ENCODE assay signal across 2 cellular contexts in the genomic region with DNA sequence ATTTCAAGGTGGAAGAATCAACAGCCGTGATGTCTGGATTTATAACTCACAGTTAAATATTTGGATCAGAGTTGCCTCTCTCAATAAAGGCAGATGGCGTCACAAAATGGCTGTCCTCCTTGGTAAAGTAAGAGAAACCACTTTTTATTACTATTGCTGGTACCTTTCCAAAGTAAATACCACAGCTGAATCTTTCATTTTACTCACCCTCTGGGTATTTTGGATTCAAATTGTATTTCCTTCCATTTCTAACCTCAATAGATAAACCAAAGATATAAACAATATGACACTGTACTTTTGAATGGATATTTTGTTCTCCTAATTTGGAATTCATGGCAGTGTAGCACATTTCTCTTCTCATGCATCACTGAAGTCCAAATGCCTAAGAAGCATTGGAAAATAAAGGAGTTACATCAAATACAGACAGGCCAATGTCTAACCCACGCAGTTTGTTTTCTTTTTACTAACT.
TF ChIP-seq lines count a peak whose summit lies in the region.

No MANE protein-coding gene starts in this region.

TF ChIP-seq in SK-N-SH, 30 proteins besides CTCF, POLR2A, EP300 and RAD21 (continues in another document):
- TF ChIP-seq, protein P1, sequence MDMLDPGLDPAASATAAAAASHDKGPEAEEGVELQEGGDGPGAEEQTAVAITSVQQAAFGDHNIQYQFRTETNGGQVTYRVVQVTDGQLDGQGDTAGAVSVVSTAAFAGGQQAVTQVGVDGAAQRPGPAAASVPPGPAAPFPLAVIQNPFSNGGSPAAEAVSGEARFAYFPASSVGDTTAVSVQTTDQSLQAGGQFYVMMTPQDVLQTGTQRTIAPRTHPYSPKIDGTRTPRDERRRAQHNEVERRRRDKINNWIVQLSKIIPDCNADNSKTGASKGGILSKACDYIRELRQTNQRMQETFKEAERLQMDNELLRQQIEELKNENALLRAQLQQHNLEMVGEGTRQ (IDR thresholded peaks at IDR 0.05; ENCODE audit: borderline replicate concordance, low read depth, low read length) = no peak
- TF ChIP-seq TCF12 (IDR thresholded peaks at IDR 0.05) (peak; percentile 74), JUND (IDR thresholded peaks at IDR 0.05) (peak; percentile 76), EZH2phosphoT487 (IDR thresholded peaks at IDR 0.05; ENCODE audit: borderline replicate concordance, low read depth) (no peak), GATA2 (CRISPR knock-in tag; IDR thresholded peaks at IDR 0.05) (no peak), TAF1 (IDR thresholded peaks at IDR 0.05; ENCODE audit: borderline replicate concordance, low read depth, low read length) (no peak), GABPA (IDR thresholded peaks at IDR 0.05; ENCODE audit: low read depth) (no peak), CHD2 (IDR thresholded peaks at IDR 0.05; ENCODE audit: low read length, partially characterized antibody) (no peak), SIN3A (IDR thresholded peaks at IDR 0.05; ENCODE audit: borderline replicate concordance, low read depth, low read length) (no peak), FOXM1 (IDR thresholded peaks at IDR 0.05; ENCODE audit: low read depth) (peak; percentile 79; the same call in 1 of the 2 replicates), ELF1 (IDR thresholded peaks at IDR 0.05) (no peak), MEF2A (IDR thresholded peaks at IDR 0.05; ENCODE audit: borderline replicate concordance, low read depth) (0 out of 2 replicates have a peak, but pooled peaks have one; percentile 23), SMC3 (IDR thresholded peaks at IDR 0.05; ENCODE audit: low read depth, low read length) (no peak), RFX5 (IDR thresholded peaks at IDR 0.05; ENCODE audit: low read length) (no peak), NRF1 (IDR thresholded peaks at IDR 0.05; ENCODE audit: low read depth, low read length) (no peak), POLR2AphosphoS5 (IDR thresholded peaks at IDR 0.05; ENCODE audit: low read depth, low read length) (no peak; the same call in 1 of the 2 replicates), RCOR1 (IDR thresholded peaks at IDR 0.05; ENCODE audit: low read length) (no peak), RXRA (IDR thresholded peaks at IDR 0.05; ENCODE audit: borderline replicate concordance, low read depth) (no peak; the same call in 1 of the 2 replicates), TEAD4 (IDR thresholded peaks at IDR 0.05; ENCODE audit: borderline replicate concordance, insufficient read depth) (peak; percentile 79), FOSL2 (IDR thresholded peaks at IDR 0.05; ENCODE audit: borderline replicate concordance, low read depth) (peak; percentile 55; the same call in 1 of the 2 replicates)
- TF ChIP-seq, protein P2, sequence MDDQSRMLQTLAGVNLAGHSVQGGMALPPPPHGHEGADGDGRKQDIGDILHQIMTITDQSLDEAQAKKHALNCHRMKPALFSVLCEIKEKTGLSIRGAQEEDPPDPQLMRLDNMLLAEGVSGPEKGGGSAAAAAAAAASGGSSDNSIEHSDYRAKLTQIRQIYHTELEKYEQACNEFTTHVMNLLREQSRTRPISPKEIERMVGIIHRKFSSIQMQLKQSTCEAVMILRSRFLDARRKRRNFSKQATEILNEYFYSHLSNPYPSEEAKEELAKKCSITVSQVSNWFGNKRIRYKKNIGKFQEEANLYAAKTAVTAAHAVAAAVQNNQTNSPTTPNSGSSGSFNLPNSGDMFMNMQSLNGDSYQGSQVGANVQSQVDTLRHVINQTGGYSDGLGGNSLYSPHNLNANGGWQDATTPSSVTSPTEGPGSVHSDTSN (IDR thresholded peaks at IDR 0.05) = peak; percentile 48
- TF ChIP-seq, protein P3, sequence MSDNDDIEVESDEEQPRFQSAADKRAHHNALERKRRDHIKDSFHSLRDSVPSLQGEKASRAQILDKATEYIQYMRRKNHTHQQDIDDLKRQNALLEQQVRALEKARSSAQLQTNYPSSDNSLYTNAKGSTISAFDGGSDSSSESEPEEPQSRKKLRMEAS (IDR thresholded peaks at IDR 0.05; ENCODE audit: low read depth) = peak; percentile 14; the same call in 1 of the 2 replicates
- TF ChIP-seq, protein P4, sequence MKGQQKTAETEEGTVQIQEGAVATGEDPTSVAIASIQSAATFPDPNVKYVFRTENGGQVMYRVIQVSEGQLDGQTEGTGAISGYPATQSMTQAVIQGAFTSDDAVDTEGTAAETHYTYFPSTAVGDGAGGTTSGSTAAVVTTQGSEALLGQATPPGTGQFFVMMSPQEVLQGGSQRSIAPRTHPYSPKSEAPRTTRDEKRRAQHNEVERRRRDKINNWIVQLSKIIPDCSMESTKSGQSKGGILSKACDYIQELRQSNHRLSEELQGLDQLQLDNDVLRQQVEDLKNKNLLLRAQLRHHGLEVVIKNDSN (IDR thresholded peaks at IDR 0.05; ENCODE audit: borderline replicate concordance, low read depth) = no peak
- TF ChIP-seq, protein P5, sequence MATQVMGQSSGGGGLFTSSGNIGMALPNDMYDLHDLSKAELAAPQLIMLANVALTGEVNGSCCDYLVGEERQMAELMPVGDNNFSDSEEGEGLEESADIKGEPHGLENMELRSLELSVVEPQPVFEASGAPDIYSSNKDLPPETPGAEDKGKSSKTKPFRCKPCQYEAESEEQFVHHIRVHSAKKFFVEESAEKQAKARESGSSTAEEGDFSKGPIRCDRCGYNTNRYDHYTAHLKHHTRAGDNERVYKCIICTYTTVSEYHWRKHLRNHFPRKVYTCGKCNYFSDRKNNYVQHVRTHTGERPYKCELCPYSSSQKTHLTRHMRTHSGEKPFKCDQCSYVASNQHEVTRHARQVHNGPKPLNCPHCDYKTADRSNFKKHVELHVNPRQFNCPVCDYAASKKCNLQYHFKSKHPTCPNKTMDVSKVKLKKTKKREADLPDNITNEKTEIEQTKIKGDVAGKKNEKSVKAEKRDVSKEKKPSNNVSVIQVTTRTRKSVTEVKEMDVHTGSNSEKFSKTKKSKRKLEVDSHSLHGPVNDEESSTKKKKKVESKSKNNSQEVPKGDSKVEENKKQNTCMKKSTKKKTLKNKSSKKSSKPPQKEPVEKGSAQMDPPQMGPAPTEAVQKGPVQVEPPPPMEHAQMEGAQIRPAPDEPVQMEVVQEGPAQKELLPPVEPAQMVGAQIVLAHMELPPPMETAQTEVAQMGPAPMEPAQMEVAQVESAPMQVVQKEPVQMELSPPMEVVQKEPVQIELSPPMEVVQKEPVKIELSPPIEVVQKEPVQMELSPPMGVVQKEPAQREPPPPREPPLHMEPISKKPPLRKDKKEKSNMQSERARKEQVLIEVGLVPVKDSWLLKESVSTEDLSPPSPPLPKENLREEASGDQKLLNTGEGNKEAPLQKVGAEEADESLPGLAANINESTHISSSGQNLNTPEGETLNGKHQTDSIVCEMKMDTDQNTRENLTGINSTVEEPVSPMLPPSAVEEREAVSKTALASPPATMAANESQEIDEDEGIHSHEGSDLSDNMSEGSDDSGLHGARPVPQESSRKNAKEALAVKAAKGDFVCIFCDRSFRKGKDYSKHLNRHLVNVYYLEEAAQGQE (IDR thresholded peaks at IDR 0.05; ENCODE audit: low read depth, low read length) = no peak
- TF ChIP-seq, protein P6, sequence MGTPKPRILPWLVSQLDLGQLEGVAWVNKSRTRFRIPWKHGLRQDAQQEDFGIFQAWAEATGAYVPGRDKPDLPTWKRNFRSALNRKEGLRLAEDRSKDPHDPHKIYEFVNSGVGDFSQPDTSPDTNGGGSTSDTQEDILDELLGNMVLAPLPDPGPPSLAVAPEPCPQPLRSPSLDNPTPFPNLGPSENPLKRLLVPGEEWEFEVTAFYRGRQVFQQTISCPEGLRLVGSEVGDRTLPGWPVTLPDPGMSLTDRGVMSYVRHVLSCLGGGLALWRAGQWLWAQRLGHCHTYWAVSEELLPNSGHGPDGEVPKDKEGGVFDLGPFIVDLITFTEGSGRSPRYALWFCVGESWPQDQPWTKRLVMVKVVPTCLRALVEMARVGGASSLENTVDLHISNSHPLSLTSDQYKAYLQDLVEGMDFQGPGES (IDR thresholded peaks at IDR 0.05; ENCODE audit: low read depth, low read length) = no peak

TF ChIP-seq in SK-N-SH treated with all-trans-retinoic acid at 6 μM for 48 hours, 23 proteins besides CTCF, POLR2A, EP300 and RAD21 (continued from another document):
- TF ChIP-seq, protein P7, sequence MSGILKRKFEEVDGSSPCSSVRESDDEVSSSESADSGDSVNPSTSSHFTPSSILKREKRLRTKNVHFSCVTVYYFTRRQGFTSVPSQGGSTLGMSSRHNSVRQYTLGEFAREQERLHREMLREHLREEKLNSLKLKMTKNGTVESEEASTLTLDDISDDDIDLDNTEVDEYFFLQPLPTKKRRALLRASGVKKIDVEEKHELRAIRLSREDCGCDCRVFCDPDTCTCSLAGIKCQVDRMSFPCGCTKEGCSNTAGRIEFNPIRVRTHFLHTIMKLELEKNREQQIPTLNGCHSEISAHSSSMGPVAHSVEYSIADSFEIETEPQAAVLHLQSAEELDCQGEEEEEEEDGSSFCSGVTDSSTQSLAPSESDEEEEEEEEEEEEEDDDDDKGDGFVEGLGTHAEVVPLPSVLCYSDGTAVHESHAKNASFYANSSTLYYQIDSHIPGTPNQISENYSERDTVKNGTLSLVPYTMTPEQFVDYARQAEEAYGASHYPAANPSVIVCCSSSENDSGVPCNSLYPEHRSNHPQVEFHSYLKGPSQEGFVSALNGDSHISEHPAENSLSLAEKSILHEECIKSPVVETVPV (CRISPR knock-in tag; IDR thresholded peaks at IDR 0.05) = no peak
- TF ChIP-seq ZC3H10 (CRISPR knock-in tag; IDR thresholded peaks at IDR 0.05) (no peak), RARB (CRISPR knock-in tag; IDR thresholded peaks at IDR 0.05) (no peak), ZNF565 (CRISPR knock-in tag; conservative IDR thresholded peaks at IDR 0.05; ENCODE audit: low read depth) (no peak)
- TF ChIP-seq, protein P8, sequence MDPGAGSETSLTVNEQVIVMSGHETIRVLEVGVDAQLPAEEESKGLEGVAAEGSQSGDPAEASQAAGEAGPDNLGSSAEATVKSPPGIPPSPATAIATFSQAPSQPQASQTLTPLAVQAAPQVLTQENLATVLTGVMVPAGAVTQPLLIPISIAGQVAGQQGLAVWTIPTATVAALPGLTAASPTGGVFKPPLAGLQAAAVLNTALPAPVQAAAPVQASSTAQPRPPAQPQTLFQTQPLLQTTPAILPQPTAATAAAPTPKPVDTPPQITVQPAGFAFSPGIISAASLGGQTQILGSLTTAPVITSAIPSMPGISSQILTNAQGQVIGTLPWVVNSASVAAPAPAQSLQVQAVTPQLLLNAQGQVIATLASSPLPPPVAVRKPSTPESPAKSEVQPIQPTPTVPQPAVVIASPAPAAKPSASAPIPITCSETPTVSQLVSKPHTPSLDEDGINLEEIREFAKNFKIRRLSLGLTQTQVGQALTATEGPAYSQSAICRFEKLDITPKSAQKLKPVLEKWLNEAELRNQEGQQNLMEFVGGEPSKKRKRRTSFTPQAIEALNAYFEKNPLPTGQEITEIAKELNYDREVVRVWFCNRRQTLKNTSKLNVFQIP (CRISPR knock-in tag; IDR thresholded peaks at IDR 0.05; ENCODE audit: borderline replicate concordance, low read depth) = no peak
- TF ChIP-seq, protein P9, sequence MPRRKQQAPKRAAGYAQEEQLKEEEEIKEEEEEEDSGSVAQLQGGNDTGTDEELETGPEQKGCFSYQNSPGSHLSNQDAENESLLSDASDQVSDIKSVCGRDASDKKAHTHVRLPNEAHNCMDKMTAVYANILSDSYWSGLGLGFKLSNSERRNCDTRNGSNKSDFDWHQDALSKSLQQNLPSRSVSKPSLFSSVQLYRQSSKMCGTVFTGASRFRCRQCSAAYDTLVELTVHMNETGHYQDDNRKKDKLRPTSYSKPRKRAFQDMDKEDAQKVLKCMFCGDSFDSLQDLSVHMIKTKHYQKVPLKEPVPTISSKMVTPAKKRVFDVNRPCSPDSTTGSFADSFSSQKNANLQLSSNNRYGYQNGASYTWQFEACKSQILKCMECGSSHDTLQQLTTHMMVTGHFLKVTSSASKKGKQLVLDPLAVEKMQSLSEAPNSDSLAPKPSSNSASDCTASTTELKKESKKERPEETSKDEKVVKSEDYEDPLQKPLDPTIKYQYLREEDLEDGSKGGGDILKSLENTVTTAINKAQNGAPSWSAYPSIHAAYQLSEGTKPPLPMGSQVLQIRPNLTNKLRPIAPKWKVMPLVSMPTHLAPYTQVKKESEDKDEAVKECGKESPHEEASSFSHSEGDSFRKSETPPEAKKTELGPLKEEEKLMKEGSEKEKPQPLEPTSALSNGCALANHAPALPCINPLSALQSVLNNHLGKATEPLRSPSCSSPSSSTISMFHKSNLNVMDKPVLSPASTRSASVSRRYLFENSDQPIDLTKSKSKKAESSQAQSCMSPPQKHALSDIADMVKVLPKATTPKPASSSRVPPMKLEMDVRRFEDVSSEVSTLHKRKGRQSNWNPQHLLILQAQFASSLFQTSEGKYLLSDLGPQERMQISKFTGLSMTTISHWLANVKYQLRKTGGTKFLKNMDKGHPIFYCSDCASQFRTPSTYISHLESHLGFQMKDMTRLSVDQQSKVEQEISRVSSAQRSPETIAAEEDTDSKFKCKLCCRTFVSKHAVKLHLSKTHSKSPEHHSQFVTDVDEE (CRISPR knock-in tag; IDR thresholded peaks at IDR 0.05) = no peak
